8 cellular contexts compared by ENCODE assay signal in genomic region chr2:224114428-224114827, GRCh38.
"Had no signal": no experiment of that assay in that cellular context is flagged by ENCODE, and none has a peak within 500 bp of the region (broad histone marks: within the 10 kb centered on the region; RNA-seq: fewer than 3 reads in every experiment).

No MANE protein-coding gene starts in this region.

- H3K4me3 ChIP-seq: HAP-1 had no signal

- H3K4me3 Mint-ChIP-seq: HFFc6, IgD-negative memory B cell had no signal

- DNase-seq: GOT3, H7, HFFc6, KBM-7 had no signal

- H3K9me3 ChIP-seq: HAP-1 had no signal

- H3K4me1 Mint-ChIP-seq: IgD-negative memory B cell had no signal

- H3K27ac ChIP-seq: HL-60 had no signal

- H3K36me3 ChIP-seq: HAP-1 had no signal

- H3K4me1 ChIP-seq: HAP-1 had no signal

- H3K27ac Mint-ChIP-seq: HFFc6, IgD-negative memory B cell had no signal

- ATAC-seq: HCT116 had no signal
